ENCODE assay signal across 19 cellular contexts in the genomic region with DNA sequence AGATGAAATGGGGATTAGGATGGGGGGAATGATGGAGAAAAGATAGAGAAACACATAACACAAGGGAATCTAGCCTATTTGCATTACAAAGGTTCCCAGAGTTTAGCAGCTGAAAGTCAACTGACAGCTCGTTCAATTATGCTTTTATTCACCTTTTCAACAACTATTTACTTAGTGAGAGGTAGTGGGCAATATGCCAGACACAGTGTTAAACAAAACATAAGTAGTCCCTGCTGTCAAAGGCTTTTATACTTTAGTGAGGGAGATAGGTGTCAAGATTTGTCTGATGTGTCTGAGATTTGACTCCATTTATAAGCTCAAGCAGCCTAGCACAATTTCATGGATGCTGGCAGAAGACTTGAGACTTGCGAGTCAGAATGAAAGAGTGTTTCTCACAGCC.
"Had no signal": no experiment of that assay in that cellular context is flagged by ENCODE, and none has a peak within 500 bp of the region (broad histone marks: within the 10 kb centered on the region; RNA-seq: fewer than 3 reads in every experiment).

No MANE protein-coding gene starts in this region.

- H3K27me3 ChIP-seq: esophagus muscularis mucosa, left lung, transverse colon, vagina had no signal

- H3K27ac ChIP-seq: coronary artery, esophagus muscularis mucosa, left lung, skin epidermis, transverse colon, vagina had no signal

- H3K4me3 ChIP-seq: coronary artery, esophagus muscularis mucosa, left lung, skin epidermis, transverse colon, vagina had no signal

- ATAC-seq: left lung, natural killer cell, right cardiac atrium had no signal

- H3K4me1 Mint-ChIP-seq: activated naive CD8-positive, alpha-beta T cell treated with anti-CD3 and anti-CD28 coated beads for 36 hours; natural killer cell had no signal

- DNase-seq: activated CD4-positive, CD25-positive, alpha-beta regulatory T cell treated with anti-CD3 and anti-CD28 coated beads, Interleukin-2, amount 50 U/mL, for 72 hours; activated naive CD8-positive, alpha-beta T cell treated with anti-CD3 and anti-CD28 coated beads for 36 hours; amygdala; central memory CD4-positive, alpha-beta T cell; hippocampal formation; natural killer cell; nucleus accumbens; right cardiac atrium; stimulated activated CD4-positive, alpha-beta T cell treated with anti-CD3 and anti-CD28 coated beads, Interleukin-15, amount 100 ng/mL, for 24 hours; stimulated activated CD4-positive, alpha-beta T cell treated with anti-CD3 and anti-CD28 coated beads, Interleukin-4, amount 100 ng/mL, for 1 hour; stimulated activated naive CD4-positive, alpha-beta T cell treated with Interleukin-2 at 50 U/mL for 16 hours; transverse colon had no signal

- H3K9me3 Mint-ChIP-seq: brain had no signal

- H3K36me3 Mint-ChIP-seq: activated naive CD8-positive, alpha-beta T cell treated with anti-CD3 and anti-CD28 coated beads for 36 hours; brain; natural killer cell had no signal

- H3K27me3 Mint-ChIP-seq: activated naive CD8-positive, alpha-beta T cell treated with anti-CD3 and anti-CD28 coated beads for 36 hours; brain had no signal

- H3K4me1 ChIP-seq: esophagus muscularis mucosa, left lung, transverse colon, vagina had no signal

- H3K27ac Mint-ChIP-seq: activated naive CD8-positive, alpha-beta T cell treated with anti-CD3 and anti-CD28 coated beads for 36 hours; activated T-helper 1 cell treated with anti-CD3 and anti-CD28 coated beads, Interleukin-12 subunit alpha, Interleukin-12 subunit beta, Interleukin-2, Interleukin-4 antibody, amounts not matched to agents 30 ng/mL and 10 ng/mL and 1 ng/mL, durations not matched to agents 14 hours and 24 hours and 36 hours; natural killer cell had no signal

- H3K4me3 Mint-ChIP-seq: activated naive CD8-positive, alpha-beta T cell treated with anti-CD3 and anti-CD28 coated beads for 36 hours; activated T-helper 1 cell treated with anti-CD3 and anti-CD28 coated beads, Interleukin-12 subunit alpha, Interleukin-12 subunit beta, Interleukin-2, Interleukin-4 antibody, amounts not matched to agents 30 ng/mL and 10 ng/mL and 1 ng/mL, durations not matched to agents 14 hours and 24 hours and 36 hours; brain; natural killer cell had no signal

- H3K36me3 ChIP-seq: esophagus muscularis mucosa, left lung, transverse colon, vagina had no signal
